27 cellular contexts compared by ENCODE assay signal in genomic region chr13:22369840-22370239, GRCh38.
"Had no signal": no experiment of that assay in that cellular context is flagged by ENCODE, and none has a peak within 500 bp of the region (broad histone marks: within the 10 kb centered on the region; RNA-seq: fewer than 3 reads in every experiment).

No MANE protein-coding gene starts in this region.

- H3K27me3 ChIP-seq: Peyer's patch, SJCRH30 had no signal

- H3K4me1 ChIP-seq: Peyer's patch, SJCRH30 had no signal

- H3K27ac ChIP-seq: Peyer's patch, RWPE1, SJCRH30, VCaP had no signal

- H3K9me3 ChIP-seq: SJCRH30, SK-N-SH had no signal

- H3K9ac ChIP-seq: SK-N-SH had no signal

- ATAC-seq: activated CD4-positive, alpha-beta T cell treated with anti-CD3 and anti-CD28 coated beads for 36 hours; activated T-helper 17 cell treated with anti-CD3 and anti-CD28 coated beads, Interleukin-2, amount 50 U/mL, for 72 hours had no signal

- H3K4me3 ChIP-seq: Peyer's patch, SJCRH30 had no signal

- DNase-seq: activated CD4-positive, alpha-beta memory T cell treated with anti-CD3 and anti-CD28 coated beads, Interleukin-2, amount 10 ng/mL, durations not matched to agents 7 days and 5 days; activated CD4-positive, alpha-beta T cell treated with anti-CD3 and anti-CD28 coated beads for 36 hours; activated CD4-positive, alpha-beta T cell treated with anti-CD3 and anti-CD28 coated beads, Interleukin-2, amount 50 U/mL, for 1 hour; activated gamma-delta T cell; activated naive CD4-positive, alpha-beta T cell treated with anti-CD3 and anti-CD28 coated beads for 36 hours; activated T-cell treated with anti-CD3 and anti-CD28 coated beads for 4 hours; activated T-cell treated with anti-CD3 and anti-CD28 coated beads, Interleukin-2, amount 50 U/mL, for 48 hours; amygdala; Karpas-422; MM.1S; NCI-H1105; NCI-H1436; NCI-H187; NCI-H2081; NCI-H2227 treated with DMSO at 0.1 percent for 48 hours; NCI-H446 treated with DMSO at 0.1 percent for 48 hours; NCI-H526; NCI-H82; Peyer's patch; Right ventricle myocardium superior; SJCRH30; SK-N-SH; T-helper 1 cell had no signal

- H3K36me3 ChIP-seq: Peyer's patch, SJCRH30 had no signal

- FAIRE-seq: astrocyte had no signal
